In genomic region chr9:127519301-127520166, GRCh38 we compare ENCODE assay signal across 8 cellular contexts.
DNase-seq lines count a peak whose midpoint lies in the region; ATAC-seq and TF ChIP-seq lines count a peak whose summit lies in the region.

No MANE protein-coding gene starts in this region.

- H3K9me3 ChIP-seq in SJSA1 (replicated peaks) = 0 out of 2 replicates have a peak, but pooled peaks cover 2% of the 10 kb centered on the region

- intact Hi-C loops in dendritic cell treated with granulocyte-macrophage colony-stimulating factor and Interleukin-4, amounts not matched to agents 40 ng/mL and 50 ng/mL, for 4 days (cut with micrococcal nuclease) = loop anchor here (10.0 kb wide), 1 partner anchor 215 kb away; the partner anchor contains the start of gene TOR2A

- H3K36me3 ChIP-seq in SJSA1 = peaks cover 84% of the 10 kb centered on the region

- DNase-seq in SJSA1 (ENCODE audit: low read depth in 1 of 2, low spot score in 2 of 2) (peak; percentile 95 to 97), NCI-H187 (lab: John Stamatoyannopoulos, UW) (no peak), D341Med (ENCODE audit: low spot score) (no peak), NCI-H526 treated with DMSO at 0.1 percent for 48 hours (lab: John Stamatoyannopoulos, UW) (no peak)

- no peaks in the 10 kb centered on the region for H3K27me3 ChIP-seq in SJSA1 (replicated peaks)

- peak overlapping the region; percentile 96 for H3K27ac ChIP-seq in SJSA1

- ATAC-seq in GM21825 (IDR thresholded peaks at IDR 0.05; ENCODE audit: unreplicated experiment) (peak; percentile 80), GM18502 (IDR thresholded peaks at IDR 0.05; ENCODE audit: poor library complexity, unreplicated experiment) (no peak)

- H3K9me3 Mint-ChIP-seq in dendritic cell treated with granulocyte-macrophage colony-stimulating factor and Interleukin-4, amounts not matched to agents 40 ng/mL and 50 ng/mL, for 4 days = no peaks in the 10 kb centered on the region
- H3K9me3 Mint-ChIP-seq in nephron = no peaks in the 10 kb centered on the region

- H3K4me1 Mint-ChIP-seq in dendritic cell treated with granulocyte-macrophage colony-stimulating factor and Interleukin-4, amounts not matched to agents 40 ng/mL and 50 ng/mL, for 4 days (ENCODE audit: low read depth) = peaks cover 41% of the 10 kb centered on the region
- H3K4me1 Mint-ChIP-seq in nephron = peaks cover 24% of the 10 kb centered on the region

- no peak for TF ChIP-seq CTCF in nephron (IDR thresholded peaks at IDR 0.05; ENCODE audit: unreplicated experiment in 3 of 3)

- no peak overlapping the region for H3K4me3 ChIP-seq in SJSA1

- peaks cover 74% of the 10 kb centered on the region for H3K4me1 ChIP-seq in SJSA1 (replicated peaks)

- no peaks in the 10 kb centered on the region for H3K27me3 Mint-ChIP-seq in dendritic cell treated with granulocyte-macrophage colony-stimulating factor and Interleukin-4, amounts not matched to agents 40 ng/mL and 50 ng/mL, for 4 days
- peaks cover 3% of the 10 kb centered on the region for H3K27me3 Mint-ChIP-seq in nephron (ENCODE audit: low read depth)

- no peak overlapping the region for H3K4me3 Mint-ChIP-seq in dendritic cell treated with granulocyte-macrophage colony-stimulating factor and Interleukin-4, amounts not matched to agents 40 ng/mL and 50 ng/mL, for 4 days
- H3K4me3 Mint-ChIP-seq in nephron = no peak overlapping the region

- peaks cover 100% of the 10 kb centered on the region for H3K36me3 Mint-ChIP-seq in dendritic cell treated with granulocyte-macrophage colony-stimulating factor and Interleukin-4, amounts not matched to agents 40 ng/mL and 50 ng/mL, for 4 days (ENCODE audit: low read depth)
- H3K36me3 Mint-ChIP-seq in nephron (ENCODE audit: low read depth) = peaks cover 56% of the 10 kb centered on the region

- H3K27ac Mint-ChIP-seq in dendritic cell treated with granulocyte-macrophage colony-stimulating factor and Interleukin-4, amounts not matched to agents 40 ng/mL and 50 ng/mL, for 4 days = peak overlapping the region; percentile 39
- peak overlapping the region; percentile 88 to 99 (median 96) for H3K27ac Mint-ChIP-seq in nephron

Comparison
In these comparisons a context has a peak if more than half of its experiments do, and no peak if none do; other contexts are left out.
1. DNase-seq: peak in SJSA1 (2 of 2); none in NCI-H187 (0 of 2), D341Med (single experiment) and NCI-H526 treated with DMSO at 0.1 percent for 48 hours (single experiment).